ENCODE assay signal across 10 cellular contexts in genomic region chr2:206154197-206154596, GRCh38. TPM values are rescaled to one million over a fixed set of nuclear protein-coding genes. Genes with fewer than 3 reads are reported as not detected.
A peak's percentile ranks its signal among the peaks of the same experiment; 100 is the strongest.
DNase-seq lines count a peak whose midpoint lies in the region; ATAC-seq and TF ChIP-seq lines count a peak whose summit lies in the region.
"Had no signal": no experiment of that assay in that cellular context is flagged by ENCODE, and none has a peak within 500 bp of the region (broad histone marks: within the 10 kb centered on the region; RNA-seq: fewer than 3 reads in every experiment).

No MANE protein-coding gene starts in this region.

- 93% methylated on average over 1 of the region's 3 CpGs for WGBS in mesenchymal stem cell

- no peak overlapping the region for H2BK12ac ChIP-seq in mesenchymal stem cell (ENCODE audit: low read length in 2 of 2)

- TF ChIP-seq CTCF in GM13977 (IDR thresholded peaks at IDR 0.05; ENCODE audit: extremely low read depth, insufficient read depth, missing control alignments): peak; percentile 48
- peak; percentile 5 for TF ChIP-seq CTCF in RWPE2 (IDR thresholded peaks at IDR 0.05; ENCODE audit: poor library complexity, severe bottlenecking)

- DNase-seq in GM13977 (ENCODE audit: low spot score) (no peak), RWPE2 (ENCODE audit: low spot score) (no peak), mesenchymal stem cell (peak; percentile 37), RPMI8226 (no peak), NCI-H2029 treated with DMSO at 0.1 percent for 48 hours (lab: John Stamatoyannopoulos, UW) (no peak)
- DNase-seq in activated naive CD4-positive, alpha-beta T cell treated with anti-CD3 and anti-CD28 coated beads, Interleukin-2, amount 50 U/mL, for 16 hours: no peak

- peak; percentile 38 for ATAC-seq in HG03066 (IDR thresholded peaks at IDR 0.05; ENCODE audit: low read depth, unreplicated experiment)
- ATAC-seq in RWPE2 (ENCODE audit: low read depth): no peak
- ATAC-seq in GM19455 (IDR thresholded peaks at IDR 0.05; ENCODE audit: unreplicated experiment): no peak
- ATAC-seq: stimulated activated effector memory CD8-positive, alpha-beta T cell treated with anti-CD3 and anti-CD28 coated beads, Interleukin-12 subunit alpha, Interleukin-12 subunit beta, amount 100 ng/mL, for 72 hours had no signal

- no peak overlapping the region for H3K4ac ChIP-seq in mesenchymal stem cell (ENCODE audit: low read depth in 1 of 2, low read length in 2 of 2)

- H3K36me3 ChIP-seq in RWPE2 (ENCODE audit: low read depth) (peaks cover 43% of the 10 kb centered on the region), mesenchymal stem cell (ENCODE audit: control insufficient read depth in 1 of 2, insufficient read depth in 2 of 2, low read depth in 1 of 2, low read length in 2 of 2) (peaks cover 10 to 31% of the 10 kb centered on the region in 2 experiments)

- H3K27ac ChIP-seq in RWPE2 (ENCODE audit: poor library complexity, severe bottlenecking) (no peak overlapping the region), mesenchymal stem cell (ENCODE audit: low read length, poor library complexity, severe bottlenecking) (no peak overlapping the region)
- H3K27ac ChIP-seq: SJCRH30 had no signal

- peaks cover 3% of the 10 kb centered on the region for H3K79me1 ChIP-seq in mesenchymal stem cell (replicated peaks; ENCODE audit: low read length, poor library complexity, severe bottlenecking)

- H3K4me3 ChIP-seq in RWPE2 (ENCODE audit: severe bottlenecking) (no peak overlapping the region), mesenchymal stem cell (ENCODE audit: insufficient read depth in 1 of 2, low read depth in 1 of 2, low read length in 2 of 2) (no peak overlapping the region)
- H3K4me3 ChIP-seq: SJCRH30 had no signal

- H3K9me3 ChIP-seq in RWPE2 (ENCODE audit: severe bottlenecking) (no peaks in the 10 kb centered on the region), mesenchymal stem cell (ENCODE audit: control insufficient read depth, low read length) (no peaks in the 10 kb centered on the region)
- H3K9me3 ChIP-seq: SJCRH30 had no signal

- no peak overlapping the region for H3K23ac ChIP-seq in mesenchymal stem cell (ENCODE audit: low read length in 2 of 2)

- H3K14ac ChIP-seq in mesenchymal stem cell (ENCODE audit: low read length in 2 of 2): no peak overlapping the region

- no peak overlapping the region for H2AFZ ChIP-seq in mesenchymal stem cell (ENCODE audit: low read depth, low read length)

- no peak overlapping the region for H2BK5ac ChIP-seq in mesenchymal stem cell (ENCODE audit: low read depth, low read length, poor library complexity, severe bottlenecking)

- no peak overlapping the region for H2BK15ac ChIP-seq in mesenchymal stem cell (ENCODE audit: low read depth, poor library complexity, severe bottlenecking)

- H3K4me1 ChIP-seq in RWPE2 (ENCODE audit: insufficient read depth, poor library complexity, severe bottlenecking) (peaks cover 5% of the 10 kb centered on the region), mesenchymal stem cell (ENCODE audit: control insufficient read depth, insufficient read depth, low read depth, low read length) (peaks cover 2% of the 10 kb centered on the region)
- H3K4me1 ChIP-seq: SJCRH30 had no signal

- no peak overlapping the region for H2AK5ac ChIP-seq in mesenchymal stem cell (ENCODE audit: low read length, severe bottlenecking)

- H3K27me3 ChIP-seq in RWPE2 (ENCODE audit: insufficient read depth, poor library complexity, severe bottlenecking): no peaks in the 10 kb centered on the region
- no peaks in the 10 kb centered on the region for H3K27me3 ChIP-seq in mesenchymal stem cell (ENCODE audit: control insufficient read depth in 1 of 2, insufficient read depth in 1 of 2, low read length in 2 of 2)
- H3K27me3 ChIP-seq: SJCRH30 had no signal

- no peak overlapping the region for H2BK120ac ChIP-seq in mesenchymal stem cell (ENCODE audit: low read depth, low read length)

- no peak overlapping the region for H3K4me2 ChIP-seq in mesenchymal stem cell (ENCODE audit: low read length, poor library complexity, severe bottlenecking)

- no peak overlapping the region for H3K18ac ChIP-seq in mesenchymal stem cell (ENCODE audit: low read depth in 1 of 2, low read length in 2 of 2)

- in situ Hi-C loops in GM13977 (cut with MboI; ENCODE audit: low pct_unique_long_range_greater_than_20kb, low sequenced_read_pairs, unreplicated experiment): no loop called here

- no peak overlapping the region for H4K8ac ChIP-seq in mesenchymal stem cell (ENCODE audit: low read length)

- H3K9ac ChIP-seq in mesenchymal stem cell (ENCODE audit: low read length): no peak overlapping the region

- no peak overlapping the region for H4K91ac ChIP-seq in mesenchymal stem cell (ENCODE audit: low read length)

RNA-seq across cellular contexts. Expression of gene NDUFS1, which starts 5.0 kb away (rescaled TPM):
- 40.6 TPM for polyA plus RNA-seq in mesenchymal stem cell (2013, experiment 1 of 2)
- polyA plus RNA-seq in mesenchymal stem cell (2013, experiment 2 of 2): 46.1 TPM

RNA-seq across cellular contexts. Expression of gene EEF1B2, which starts 5.5 kb away (rescaled TPM):
- 649 TPM for polyA plus RNA-seq in mesenchymal stem cell (2013, experiment 1 of 2)
- polyA plus RNA-seq in mesenchymal stem cell (2013, experiment 2 of 2): 665 TPM
